Comparison of ENCODE assay signal across 31 cellular contexts in genomic region chr7:75870557-75870956, GRCh38. TPM values are rescaled to one million over a fixed set of nuclear protein-coding genes. Genes with fewer than 3 reads are reported as not detected.
DNase-seq lines count a peak whose midpoint lies in the region; ATAC-seq, FAIRE-seq and TF ChIP-seq lines count a peak whose summit lies in the region.
"Had no signal": no experiment of that assay in that cellular context is flagged by ENCODE, and none has a peak within 500 bp of the region (broad histone marks: within the 10 kb centered on the region; RNA-seq: fewer than 3 reads in every experiment).

No MANE protein-coding gene starts in this region.

- CTCF ChIA-PET in HepG2 (lab: Yijun Ruan, JAX; ENCODE audit: low intra/inter-chr PET ratio, low total read pairs) = no interaction called here

- TF ChIP-seq POLR2A in HepG2 (IDR thresholded peaks at IDR 0.05; ENCODE audit: insufficient read depth in 1 of 2, low read depth in 2 of 2, low read length in 2 of 2) (no peak), right lobe of liver (IDR thresholded peaks at IDR 0.05) (no peak)

- 88% methylated on average over 6 of the region's 6 CpGs for WGBS in HepG2 (ENCODE audit: low lambda C conversion rate)
- WGBS in right lobe of liver (ENCODE audit: insufficient coverage, low coverage, low lambda C conversion rate, missing lambda C conversion rate) = 72% methylated on average over 6 of the region's 6 CpGs

- H4K20me1 ChIP-seq in HepG2 (ENCODE audit: insufficient read depth, low read length) = no peaks in the 10 kb centered on the region

- TF ChIP-seq EP300 in HepG2 (IDR thresholded peaks at IDR 0.05; ENCODE audit: low read depth in 2 of 2, low read length in 2 of 2) (no peak), HepG2 (CRISPR knock-in tag; IDR thresholded peaks at IDR 0.05; ENCODE audit: borderline replicate concordance) (no peak)

- no peaks in the 10 kb centered on the region for H3K36me3 Mint-ChIP-seq in activated T-helper 2 cell treated with anti-CD3 and anti-CD28 coated beads, Interferon-gamma antibody, Interleukin-2, Interleukin-4, amounts not matched to agents 10 μg/mL and 5 μg/mL and 100 μg/mL, durations not matched to agents 14 hours and 24 hours and 36 hours (ENCODE audit: low read depth)
- H3K36me3 Mint-ChIP-seq: T-cell had no signal

- H3K4me3 ChIP-seq in HepG2 (replicated peaks in 1 of 3; ENCODE audit: insufficient read depth in 1 of 3, low read depth in 2 of 3, low read length in 3 of 3) (no peak overlapping the region), right lobe of liver (no peak overlapping the region)
- H3K4me3 ChIP-seq: body of pancreas, HAP-1 had no signal

- DNase-seq in activated CD4-positive, CD25-positive, alpha-beta regulatory T cell (lab: John Stamatoyannopoulos, UW) = no peak
- DNase-seq in HepG2 (ENCODE audit: low spot score) = no peak
- no peak for DNase-seq in right lobe of liver
- no peak for DNase-seq in activated T-helper 2 cell treated with anti-CD3 and anti-CD28 coated beads, Interferon-gamma antibody, Interleukin-2, Interleukin-4, amounts not matched to agents 10 μg/mL and 5 μg/mL and 100 μg/mL, durations not matched to agents 14 hours and 24 hours and 36 hours (ENCODE audit: low spot score)
- peak; percentile 48 for DNase-seq in stimulated activated naive CD8-positive, alpha-beta T cell treated with anti-CD3 and anti-CD28 coated beads, Interleukin-15, Interleukin-2, amounts not matched to agents 100 U/mL and 50 U/mL, for 24 hours
- DNase-seq: 8988T; activated B cell treated with CpG ODN at 0.5 μM for 24 hours; activated effector memory CD4-positive, alpha-beta T cell treated with Interleukin-2 at 50 U/mL for 16 hours; body of pancreas; C1 segment of cervical spinal cord; erythroblast; glutamatergic neuron; Kasumi-1; NCI-H1436 treated with DMSO at 0.1 percent for 48 hours; NCI-H2081 treated with DMSO at 0.1 percent for 48 hours; NCI-H2227 treated with DMSO at 0.1 percent for 48 hours; NCI-H526; T-cell had no signal

- in situ Hi-C loops in HepG2 (cut with HindIII; ENCODE audit: extremely low pct_ligation_motif_present, low pct_unique_long_range_greater_than_20kb) = no loop called here

- no peaks in the 10 kb centered on the region for H3K9me3 ChIP-seq in HepG2 (ENCODE audit: low read length)
- H3K9me3 ChIP-seq in right lobe of liver = no peaks in the 10 kb centered on the region
- H3K9me3 ChIP-seq: body of pancreas, HAP-1 had no signal

- H3K9me3 Mint-ChIP-seq in activated T-helper 2 cell treated with anti-CD3 and anti-CD28 coated beads, Interferon-gamma antibody, Interleukin-2, Interleukin-4, amounts not matched to agents 10 μg/mL and 5 μg/mL and 100 μg/mL, durations not matched to agents 14 hours and 24 hours and 36 hours = no peaks in the 10 kb centered on the region
- H3K9me3 Mint-ChIP-seq: activated B cell treated with CpG ODN at 0.5 μM for 24 hours; central memory CD8-positive, alpha-beta T cell; nephron; T-cell had no signal

- H3K4me2 ChIP-seq in HepG2 (ENCODE audit: low read depth, low read length) = no peak overlapping the region

- no TSS peak for BruUV-seq in HepG2 (replicated peaks; lab: Mats Ljungman, UMichigan)

- no peak for TF ChIP-seq RAD21 in HepG2 (CRISPR knock-in tag; IDR thresholded peaks at IDR 0.05)

- H3K4me3 Mint-ChIP-seq in activated T-helper 2 cell treated with anti-CD3 and anti-CD28 coated beads, Interferon-gamma antibody, Interleukin-2, Interleukin-4, amounts not matched to agents 10 μg/mL and 5 μg/mL and 100 μg/mL, durations not matched to agents 14 hours and 24 hours and 36 hours (ENCODE audit: low read depth) = peak overlapping the region; percentile 64
- H3K4me3 Mint-ChIP-seq: activated B cell treated with CpG ODN at 0.5 μM for 24 hours; central memory CD8-positive, alpha-beta T cell; nephron; T-cell had no signal

- POLR2A ChIA-PET in HepG2 (lab: Yijun Ruan, JAX) = no interaction called here

- H3K27ac Mint-ChIP-seq in activated T-helper 2 cell treated with anti-CD3 and anti-CD28 coated beads, Interferon-gamma antibody, Interleukin-2, Interleukin-4, amounts not matched to agents 10 μg/mL and 5 μg/mL and 100 μg/mL, durations not matched to agents 14 hours and 24 hours and 36 hours = peak overlapping the region; percentile 88
- H3K27ac Mint-ChIP-seq: activated B cell treated with CpG ODN at 0.5 μM for 24 hours, nephron, T-cell had no signal

- H3K36me3 ChIP-seq in HepG2 (replicated peaks in 1 of 2; ENCODE audit: control insufficient read depth in 1 of 2, insufficient read depth in 2 of 2, low read length in 2 of 2) (no peaks in the 10 kb centered on the region), right lobe of liver (no peaks in the 10 kb centered on the region)
- H3K36me3 ChIP-seq: HAP-1 had no signal

- peaks cover 3% of the 10 kb centered on the region for H3K27me3 Mint-ChIP-seq in activated T-helper 2 cell treated with anti-CD3 and anti-CD28 coated beads, Interferon-gamma antibody, Interleukin-2, Interleukin-4, amounts not matched to agents 10 μg/mL and 5 μg/mL and 100 μg/mL, durations not matched to agents 14 hours and 24 hours and 36 hours (ENCODE audit: low read depth)

- H3K4me1 ChIP-seq in HepG2 (ENCODE audit: insufficient read depth, low read length) (peaks cover 33% of the 10 kb centered on the region), right lobe of liver (peaks cover 0 to 6% (median 0%) of the 10 kb centered on the region in 4 donors)
- H3K4me1 ChIP-seq: HAP-1 had no signal

- peaks cover 28% of the 10 kb centered on the region for H3K4me1 Mint-ChIP-seq in activated T-helper 2 cell treated with anti-CD3 and anti-CD28 coated beads, Interferon-gamma antibody, Interleukin-2, Interleukin-4, amounts not matched to agents 10 μg/mL and 5 μg/mL and 100 μg/mL, durations not matched to agents 14 hours and 24 hours and 36 hours (ENCODE audit: low read depth)
- H3K4me1 Mint-ChIP-seq: activated B cell treated with CpG ODN at 0.5 μM for 24 hours had no signal

- intact Hi-C loops in HepG2 (cut with micrococcal nuclease; ENCODE audit: unreplicated experiment) = no loop called here
- intact Hi-C loops in right lobe of liver (cut with DNase I) = no loop called here
- intact Hi-C loops in activated T-helper 2 cell treated with anti-CD3 and anti-CD28 coated beads, Interferon-gamma antibody, Interleukin-2, Interleukin-4, amounts not matched to agents 10 μg/mL and 5 μg/mL and 100 μg/mL, durations not matched to agents 14 hours and 24 hours and 36 hours (cut with micrococcal nuclease) = loop anchor here (1.0 kb wide), 2 partner anchors 9 to 139 kb away; partner anchors contain the start of gene RHBDD2

- H3K79me2 ChIP-seq in HepG2 (ENCODE audit: insufficient read depth, low read length) = no peaks in the 10 kb centered on the region

- H2AFZ ChIP-seq in HepG2 (ENCODE audit: low read length) = no peak overlapping the region

- FAIRE-seq in HepG2 (lab: Jason Lieb, UNC) = no peak
- FAIRE-seq: GM12892 had no signal

- H3K9ac ChIP-seq in HepG2 (ENCODE audit: insufficient read depth, low read depth, low read length) = no peak overlapping the region

- no peaks in the 10 kb centered on the region for H3K27me3 ChIP-seq in HepG2 (ENCODE audit: control insufficient read depth in 1 of 2, insufficient read depth in 2 of 2, low read length in 2 of 2)
- H3K27me3 ChIP-seq in right lobe of liver = no peaks in the 10 kb centered on the region
- H3K27me3 ChIP-seq: body of pancreas had no signal

- ATAC-seq in activated CD4-positive, CD25-positive, alpha-beta regulatory T cell treated with anti-CD3 and anti-CD28 coated beads, Interleukin-2, amount 50 U/mL, for 24 hours = peak; percentile 25 to 66
- ATAC-seq in HepG2 (no peak), right lobe of liver (no peak), GM21515 (IDR thresholded peaks at IDR 0.05; ENCODE audit: unreplicated experiment) (no peak), HG02870 (IDR thresholded peaks at IDR 0.05; ENCODE audit: unreplicated experiment) (no peak)
- peak; percentile 64 for ATAC-seq in stimulated activated naive CD8-positive, alpha-beta T cell treated with anti-CD3 and anti-CD28 coated beads, Interleukin-15, Interleukin-2, amounts not matched to agents 100 U/mL and 50 U/mL, for 24 hours
- ATAC-seq: body of pancreas, PC-3, T-cell had no signal

- H3K27ac ChIP-seq in HepG2 (ENCODE audit: extremely low read length, insufficient read depth, low read length) (no peak overlapping the region), right lobe of liver (no peak overlapping the region)
- H3K27ac ChIP-seq: body of pancreas had no signal

- TF ChIP-seq CTCF in HepG2 (CRISPR knock-in tag; IDR thresholded peaks at IDR 0.05) (no peak), right lobe of liver (IDR thresholded peaks at IDR 0.05) (no peak)

RNA-seq across cellular contexts. Expression of gene RHBDD2, which starts 8.3 kb away (rescaled TPM):
- total RNA-seq in HepG2 (2016; rRNA removed; fragmentation: Illumina TruSeq; extraction: Trizol) (14.9 and 23.1 TPM in 2 replicates), right lobe of liver (10 to 100 TPM; 24.4 to 56.1 (median 31.7) TPM)
- total RNA-seq in HepG2 (2016; cell fraction: cytosol; rRNA removed; fragmentation: Illumina TruSeq; extraction: Trizol; ENCODE audit: low read depth) = 18.8 and 23.7 TPM in 2 replicates
- 9.2 and 24.2 TPM in 2 replicates for total RNA-seq in HepG2 (2016; cell fraction: insoluble cytoplasmic fraction; rRNA removed; fragmentation: Illumina TruSeq; extraction: Trizol)
- 29.8 and 37.0 TPM in 2 replicates for total RNA-seq in HepG2 (2016; cell fraction: membrane; rRNA removed; fragmentation: Illumina TruSeq; extraction: Trizol)
- 16.7 and 24.5 TPM in 2 replicates for total RNA-seq in HepG2 (2016; cell fraction: nucleus; rRNA removed; fragmentation: Illumina TruSeq; extraction: Trizol)
- 26.4 and 41.1 TPM in 2 replicates for polyA plus RNA-seq in HepG2 (2011; rRNA removed)
- 34.8 and 35.2 TPM in 2 replicates for polyA plus RNA-seq in HepG2 (2011; cell fraction: cytosol; rRNA removed)
- 33.3 and 35.1 TPM in 2 replicates for polyA plus RNA-seq in HepG2 (2011; cell fraction: nucleus; rRNA removed)
- 22.8 and 42.0 TPM in 2 replicates for polyA plus RNA-seq in HepG2 (2012)
- 39.1 and 46.7 TPM in 2 replicates for polyA plus RNA-seq in HepG2 (2016; cell fraction: cytosol; fragmentation: Illumina TruSeq; extraction: Trizol; ENCODE audit: low read depth)
- polyA plus RNA-seq in HepG2 (2016; cell fraction: insoluble cytoplasmic fraction; fragmentation: Illumina TruSeq; extraction: Trizol; ENCODE audit: low read depth) = 17.9 and 21.5 TPM in 2 replicates
- 52.8 and 61.8 TPM in 2 replicates for polyA plus RNA-seq in HepG2 (2016; cell fraction: membrane; fragmentation: Illumina TruSeq; extraction: Trizol; ENCODE audit: low read depth)
- polyA plus RNA-seq in HepG2 (2016; cell fraction: nucleus; fragmentation: Illumina TruSeq; extraction: Trizol; ENCODE audit: insufficient read depth, low read depth) = 57.7 and 58.2 TPM in 2 replicates
- 49.6 and 101 TPM in 2 replicates for polyA minus RNA-seq in HepG2 (2011; rRNA and poly(A)+ RNA removed; ENCODE audit: low replicate concordance)
- polyA minus RNA-seq in HepG2 (2011; cell fraction: cytosol; rRNA and poly(A)+ RNA removed) = 17.8 and 22.2 TPM in 2 replicates
- polyA minus RNA-seq in HepG2 (2011; cell fraction: nucleus; rRNA and poly(A)+ RNA removed) = 12.7 and 13.4 TPM in 2 replicates
- total RNA-seq in activated T-helper 2 cell treated with anti-CD3 and anti-CD28 coated beads, Interferon-gamma antibody, Interleukin-2, Interleukin-4, amounts not matched to agents 10 μg/mL and 5 μg/mL and 100 μg/mL, durations not matched to agents 14 hours and 24 hours and 36 hours = 139 and 143 TPM in 2 replicates

RNA-seq across cellular contexts. Expression of gene POR, which starts 44.4 kb away (rescaled TPM):
- 115 and 266 TPM in 2 replicates for total RNA-seq in HepG2 (2016; rRNA removed; fragmentation: Illumina TruSeq; extraction: Trizol)
- total RNA-seq in HepG2 (2016; cell fraction: cytosol; rRNA removed; fragmentation: Illumina TruSeq; extraction: Trizol; ENCODE audit: low read depth) = 43.6 and 47.9 TPM in 2 replicates
- total RNA-seq in HepG2 (2016; cell fraction: insoluble cytoplasmic fraction; rRNA removed; fragmentation: Illumina TruSeq; extraction: Trizol) = 95.7 and 270 TPM in 2 replicates
- 55.5 and 56.9 TPM in 2 replicates for total RNA-seq in HepG2 (2016; cell fraction: membrane; rRNA removed; fragmentation: Illumina TruSeq; extraction: Trizol)
- total RNA-seq in HepG2 (2016; cell fraction: nucleus; rRNA removed; fragmentation: Illumina TruSeq; extraction: Trizol) = 260 and 301 TPM in 2 replicates
- 145 and 208 TPM in 2 replicates for polyA plus RNA-seq in HepG2 (2011; rRNA removed)
- polyA plus RNA-seq in HepG2 (2011; cell fraction: cytosol; rRNA removed) = 143 and 190 TPM in 2 replicates
- 1,024 and 1,039 TPM in 2 replicates for polyA plus RNA-seq in HepG2 (2011; cell fraction: nucleus; rRNA removed)
- polyA plus RNA-seq in HepG2 (2012) = 325 and 360 TPM in 2 replicates
- 22.8 and 25.4 TPM in 2 replicates for polyA plus RNA-seq in HepG2 (2016; cell fraction: cytosol; fragmentation: Illumina TruSeq; extraction: Trizol; ENCODE audit: low read depth)
- polyA plus RNA-seq in HepG2 (2016; cell fraction: insoluble cytoplasmic fraction; fragmentation: Illumina TruSeq; extraction: Trizol; ENCODE audit: low read depth) = 63.7 and 80.6 TPM in 2 replicates
- 25.4 and 30.4 TPM in 2 replicates for polyA plus RNA-seq in HepG2 (2016; cell fraction: membrane; fragmentation: Illumina TruSeq; extraction: Trizol; ENCODE audit: low read depth)
- polyA plus RNA-seq in HepG2 (2016; cell fraction: nucleus; fragmentation: Illumina TruSeq; extraction: Trizol; ENCODE audit: insufficient read depth, low read depth) = 367 and 407 TPM in 2 replicates
- 85.0 and 445 TPM in 2 replicates for polyA minus RNA-seq in HepG2 (2011; rRNA and poly(A)+ RNA removed; ENCODE audit: low replicate concordance)
- 256 and 348 TPM in 2 replicates for polyA minus RNA-seq in HepG2 (2011; cell fraction: cytosol; rRNA and poly(A)+ RNA removed)
- 174 and 240 TPM in 2 replicates for polyA minus RNA-seq in HepG2 (2011; cell fraction: nucleus; rRNA and poly(A)+ RNA removed)
- total RNA-seq in right lobe of liver = 1,000 to 10,000 TPM in 1 of 6 experiments, 100 to 1,000 TPM in 5; 370 to 1,042 (median 725) TPM
- 105 and 106 TPM in 2 replicates for total RNA-seq in activated T-helper 2 cell treated with anti-CD3 and anti-CD28 coated beads, Interferon-gamma antibody, Interleukin-2, Interleukin-4, amounts not matched to agents 10 μg/mL and 5 μg/mL and 100 μg/mL, durations not matched to agents 14 hours and 24 hours and 36 hours

RNA-seq across cellular contexts. Expression of gene CCL24, which starts 57.0 kb away (rescaled TPM):
- total RNA-seq in HepG2 (2016; rRNA removed; fragmentation: Illumina TruSeq; extraction: Trizol) (not detected in 2 replicates), right lobe of liver (1 to 10 TPM in 2 of 6 experiments, not detected in 4; 1.1 to 1.2 TPM)
- not detected in 2 replicates for total RNA-seq in HepG2 (2016; cell fraction: cytosol; rRNA removed; fragmentation: Illumina TruSeq; extraction: Trizol; ENCODE audit: low read depth)
- total RNA-seq in HepG2 (2016; cell fraction: insoluble cytoplasmic fraction; rRNA removed; fragmentation: Illumina TruSeq; extraction: Trizol) = not detected in 2 replicates
- total RNA-seq in HepG2 (2016; cell fraction: membrane; rRNA removed; fragmentation: Illumina TruSeq; extraction: Trizol) = not detected in 2 replicates
- total RNA-seq in HepG2 (2016; cell fraction: nucleus; rRNA removed; fragmentation: Illumina TruSeq; extraction: Trizol) = not detected in 2 replicates
- not detected in 2 replicates for polyA plus RNA-seq in HepG2 (2011; rRNA removed)
- polyA plus RNA-seq in HepG2 (2011; cell fraction: cytosol; rRNA removed) = not detected in 2 replicates
- polyA plus RNA-seq in HepG2 (2011; cell fraction: nucleus; rRNA removed) = not detected in 2 replicates
- not detected in 2 replicates for polyA plus RNA-seq in HepG2 (2012)
- not detected in 2 replicates for polyA plus RNA-seq in HepG2 (2016; cell fraction: cytosol; fragmentation: Illumina TruSeq; extraction: Trizol; ENCODE audit: low read depth)
- not detected in 2 replicates for polyA plus RNA-seq in HepG2 (2016; cell fraction: insoluble cytoplasmic fraction; fragmentation: Illumina TruSeq; extraction: Trizol; ENCODE audit: low read depth)
- not detected in 2 replicates for polyA plus RNA-seq in HepG2 (2016; cell fraction: membrane; fragmentation: Illumina TruSeq; extraction: Trizol; ENCODE audit: low read depth)
- polyA plus RNA-seq in HepG2 (2016; cell fraction: nucleus; fragmentation: Illumina TruSeq; extraction: Trizol; ENCODE audit: insufficient read depth, low read depth) = not detected in 2 replicates
- 0.42 TPM in 1 of 2 replicates, not detected in the other for polyA minus RNA-seq in HepG2 (2011; rRNA and poly(A)+ RNA removed; ENCODE audit: low replicate concordance)
- not detected in 2 replicates for polyA minus RNA-seq in HepG2 (2011; cell fraction: cytosol; rRNA and poly(A)+ RNA removed)
- not detected in 2 replicates for polyA minus RNA-seq in HepG2 (2011; cell fraction: nucleus; rRNA and poly(A)+ RNA removed)
- total RNA-seq in activated T-helper 2 cell treated with anti-CD3 and anti-CD28 coated beads, Interferon-gamma antibody, Interleukin-2, Interleukin-4, amounts not matched to agents 10 μg/mL and 5 μg/mL and 100 μg/mL, durations not matched to agents 14 hours and 24 hours and 36 hours = not detected in 2 replicates
- total RNA-seq: body of pancreas, G401, osteocyte, PC-3, skeletal muscle tissue, T-cell, temporal lobe, urinary bladder had no signal
- polyA plus RNA-seq: urinary bladder had no signal

Comparison
In these comparisons a context has a peak if more than half of its experiments do, and no peak if none do; other contexts are left out.
1. ATAC-seq: peak in activated CD4-positive, CD25-positive, alpha-beta regulatory T cell treated with anti-CD3 and anti-CD28 coated beads, Interleukin-2, amount 50 U/mL, for 24 hours (2 of 2) and stimulated activated naive CD8-positive, alpha-beta T cell treated with anti-CD3 and anti-CD28 coated beads, Interleukin-15, Interleukin-2, amounts not matched to agents 100 U/mL and 50 U/mL, for 24 hours (single experiment); none in HepG2 (single experiment), right lobe of liver (0 of 4), GM21515 (single experiment) and HG02870 (single experiment).